8 cellular contexts compared by ENCODE assay signal in the genomic region with DNA sequence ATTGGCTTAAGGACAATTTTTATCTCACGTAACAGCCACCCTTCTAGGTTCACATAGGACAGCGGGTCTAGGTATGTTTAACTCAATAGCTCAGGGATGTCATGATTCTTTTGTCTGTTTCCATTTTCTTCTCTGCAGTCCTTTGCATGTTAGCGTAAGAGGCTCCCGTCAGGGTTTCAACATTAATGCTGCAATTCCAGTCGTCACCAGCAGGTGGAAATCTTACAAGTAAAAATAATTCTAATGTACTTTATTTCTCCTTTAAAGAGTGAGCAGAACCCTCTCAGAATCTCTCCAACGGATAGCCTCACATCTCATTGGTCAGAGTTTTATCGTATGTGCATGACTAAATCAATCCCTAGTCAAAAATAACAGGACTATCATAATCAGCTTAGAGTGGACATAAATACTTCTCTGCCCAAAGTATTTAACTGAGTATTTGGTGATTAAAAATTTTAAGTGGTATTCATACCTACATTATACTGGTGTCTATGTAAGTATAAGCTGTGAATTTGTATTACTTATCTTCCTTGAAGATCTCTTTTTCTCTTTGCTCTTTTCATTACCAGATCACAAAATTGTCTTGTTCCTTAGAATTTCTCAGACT.
A peak's percentile ranks its signal among the peaks of the same experiment; 100 is the strongest.
DNase-seq lines count a peak whose midpoint lies in the region; ATAC-seq and TF ChIP-seq lines count a peak whose summit lies in the region.

No MANE protein-coding gene starts in this region.

- DNase-seq in Caco-2: peak; percentile 64 to 74
- DNase-seq in HPDE6-E6E7 (ENCODE audit: extremely low spot score): peak; percentile 7
- DNase-seq in SJCRH30: peak; percentile 59 to 84
- peak; percentile 63 for DNase-seq in colonic mucosa
- DNase-seq in memory B cell (ENCODE audit: low spot score in 2 of 2): peak; percentile 5 to 13
- peak in 1 of 2 donors; percentile 37 for DNase-seq in tibial artery

- no peaks in the 10 kb centered on the region for H3K27me3 ChIP-seq in Caco-2 (replicated peaks; ENCODE audit: control insufficient read depth, insufficient read depth, low read length)
- no peaks in the 10 kb centered on the region for H3K27me3 ChIP-seq in SJCRH30
- H3K27me3 ChIP-seq in colonic mucosa: no peaks in the 10 kb centered on the region
- no peaks in the 10 kb centered on the region for H3K27me3 ChIP-seq in tibial artery

- H3K27ac ChIP-seq in SJCRH30 (no peak overlapping the region), colonic mucosa (no peak overlapping the region), tibial artery (no peak overlapping the region)

- ATAC-seq in GM18520 (IDR thresholded peaks at IDR 0.05; ENCODE audit: unreplicated experiment) (peak; percentile 49), memory B cell (ENCODE audit: low read depth) (no peak), HG02763 (IDR thresholded peaks at IDR 0.05; ENCODE audit: unreplicated experiment) (no peak)

- no peak overlapping the region for H3K27ac Mint-ChIP-seq in Caco-2 (ENCODE audit: unreplicated experiment)
- H3K27ac Mint-ChIP-seq in memory B cell: no peak overlapping the region

- H3K9me3 Mint-ChIP-seq in Caco-2 (ENCODE audit: unreplicated experiment) (no peaks in the 10 kb centered on the region), memory B cell (no peaks in the 10 kb centered on the region)

- H3K4me3 Mint-ChIP-seq in Caco-2 (ENCODE audit: unreplicated experiment) (no peak overlapping the region), memory B cell (no peak overlapping the region)

- 0 out of 2 replicates have a peak, but pooled peaks cover under 1% of the 10 kb centered on the region for H3K4me1 ChIP-seq in Caco-2
- no peaks in the 10 kb centered on the region for H3K4me1 ChIP-seq in SJCRH30
- H3K4me1 ChIP-seq in colonic mucosa: no peaks in the 10 kb centered on the region
- no peaks in the 10 kb centered on the region for H3K4me1 ChIP-seq in tibial artery

- H3K36me3 Mint-ChIP-seq in Caco-2 (ENCODE audit: insufficient read depth, unreplicated experiment) (no peaks in the 10 kb centered on the region), memory B cell (no peaks in the 10 kb centered on the region)

- H3K4me3 ChIP-seq in Caco-2 (ENCODE audit: low read depth, low read length) (no peak overlapping the region), SJCRH30 (no peak overlapping the region), colonic mucosa (no peak overlapping the region), tibial artery (no peak overlapping the region)

- H3K9ac ChIP-seq in colonic mucosa (ENCODE audit: low read depth in 2 of 2, low read length in 2 of 2): no peak overlapping the region

- POLR2A ChIA-PET in Caco-2 (lab: Charles Lee): no interaction called here

- no TSS peak for BruUV-seq in Caco-2 (replicated peaks; lab: Mats Ljungman, UMichigan)

- H3K36me3 ChIP-seq in Caco-2 (ENCODE audit: control insufficient read depth, insufficient read depth, low read length): no peaks in the 10 kb centered on the region
- no peaks in the 10 kb centered on the region for H3K36me3 ChIP-seq in SJCRH30
- H3K36me3 ChIP-seq in colonic mucosa: no peaks in the 10 kb centered on the region
- H3K36me3 ChIP-seq in tibial artery: no peaks in the 10 kb centered on the region

- intact Hi-C loops in Caco-2 (cut with micrococcal nuclease; ENCODE audit: unreplicated experiment) (loop anchor here (1.0 to 5.0 kb wide), 3 partner anchors 264 to 411 kb away; no protein-coding TSS in a partner anchor), colonic mucosa (cut with DNase I) (no loop called here), tibial artery (cut with DNase I; ENCODE audit: low total_unique reads) (no loop called here)

- H3K9me3 ChIP-seq in Caco-2 (no peaks in the 10 kb centered on the region), SJCRH30 (replicated peaks) (no peaks in the 10 kb centered on the region), colonic mucosa (no peaks in the 10 kb centered on the region), tibial artery (no peaks in the 10 kb centered on the region)

- CTCF ChIA-PET in Caco-2 (lab: Charles Lee): no interaction called here

- H3K4me1 Mint-ChIP-seq in Caco-2 (ENCODE audit: low read depth, unreplicated experiment) (no peaks in the 10 kb centered on the region), memory B cell (no peaks in the 10 kb centered on the region)

- H3K27me3 Mint-ChIP-seq in Caco-2 (ENCODE audit: insufficient read depth, unreplicated experiment): no peaks in the 10 kb centered on the region
- no peaks in the 10 kb centered on the region for H3K27me3 Mint-ChIP-seq in memory B cell

- TF ChIP-seq CTCF in Caco-2 (IDR thresholded peaks at IDR 0.05; ENCODE audit: insufficient read depth in 1 of 2, low read depth in 1 of 2, low read length in 1 of 2, severe bottlenecking in 1 of 2, unreplicated experiment in 1 of 2) (peak; percentile 64), colonic mucosa (IDR thresholded peaks at IDR 0.05) (peak; percentile 73), tibial artery (IDR thresholded peaks at IDR 0.05) (peak; percentile 34 to 61)
